In genomic region chr1:246078888-246079252, GRCh38 we compare ENCODE assay signal across 27 cellular contexts.
"Had no signal": no experiment of that assay in that cellular context is flagged by ENCODE, and none has a peak within 500 bp of the region (broad histone marks: within the 10 kb centered on the region; RNA-seq: fewer than 3 reads in every experiment).

No MANE protein-coding gene starts in this region.

- H3K4me2 ChIP-seq: neural progenitor cell, smooth muscle cell had no signal

- FAIRE-seq: pancreas had no signal

- H3K4me3 ChIP-seq: neural progenitor cell, pancreas, prostate gland, skin epidermis, smooth muscle cell, spleen, suprapubic skin, testis, tibial artery, transverse colon, upper lobe of right lung, uterus had no signal

- H3K36me3 ChIP-seq: neural progenitor cell, pancreas, prostate gland, spleen, suprapubic skin, tibial artery, transverse colon, upper lobe of right lung, uterus had no signal

- H3K27ac ChIP-seq: neural progenitor cell, pancreas, prostate gland, skin epidermis, spleen, suprapubic skin, testis, tibial artery, transverse colon, upper lobe of right lung, uterus had no signal

- H3K27me3 ChIP-seq: neural progenitor cell, pancreas, spleen, suprapubic skin, testis, tibial artery, transverse colon, upper lobe of right lung, uterus had no signal

- H3K4me1 ChIP-seq: pancreas, prostate gland, spleen, suprapubic skin, testis, transverse colon, upper lobe of right lung, uterus had no signal

- H2AFZ ChIP-seq: neural progenitor cell had no signal

- H3K9me3 ChIP-seq: pancreas, prostate gland, suprapubic skin, testis, tibial artery, transverse colon, upper lobe of right lung, uterus had no signal

- DNase-seq: naive thymus-derived CD4-positive, alpha-beta T cell; natural killer cell; occipital lobe; pancreas; right cardiac atrium; spleen; stimulated activated CD4-positive, alpha-beta T cell treated with anti-CD3 and anti-CD28 coated beads, Interleukin-12 subunit alpha, Interleukin-12 subunit beta, amount 100 ng/mL, for 4 hours; stimulated activated CD4-positive, alpha-beta T cell treated with anti-CD3 and anti-CD28 coated beads, Interleukin-1b, Interleukin-23, amount 100 ng/mL, for 48 hours; stimulated activated CD4-positive, alpha-beta T cell treated with anti-CD3 and anti-CD28 coated beads, Interleukin-4, amount 100 ng/mL, for 1 hour; stimulated activated CD4-positive, alpha-beta T cell treated with anti-CD3 and anti-CD28 coated beads, Interleukin-4, amount 100 ng/mL, for 4 hours; stimulated activated CD8-positive, alpha-beta memory T cell treated with anti-CD3 and anti-CD28 coated beads, Interleukin-4, amount 100 ng/mL, for 48 hours; stimulated activated naive CD4-positive, alpha-beta T cell; stimulated activated naive CD8-positive, alpha-beta T cell treated with anti-CD3 and anti-CD28 coated beads, Interleukin-15, amount 100 ng/mL, for 72 hours; stimulated activated naive CD8-positive, alpha-beta T cell treated with anti-CD3 and anti-CD28 coated beads, Interleukin-15, Interleukin-2, amounts not matched to agents 100 U/mL and 50 U/mL, for 24 hours; substantia nigra; testis; tibial artery; transverse colon; upper lobe of right lung; uterus had no signal

- H3K9ac ChIP-seq: neural progenitor cell had no signal

- ATAC-seq: naive thymus-derived CD4-positive, alpha-beta T cell; natural killer cell; pancreas; right cardiac atrium; sciatic nerve; stimulated activated memory B cell treated with anti-CD40 and anti-IgM and Interleukin-4, amounts not matched to agents 10 μg/mL and 1 μg/mL and 100 μg/mL, for 72 hours; stimulated activated naive CD8-positive, alpha-beta T cell treated with anti-CD3 and anti-CD28 coated beads, Interleukin-15, amount 100 ng/mL, for 72 hours; stimulated activated naive CD8-positive, alpha-beta T cell treated with anti-CD3 and anti-CD28 coated beads, Interleukin-15, Interleukin-2, amounts not matched to agents 100 U/mL and 50 U/mL, for 24 hours; upper lobe of right lung had no signal
